Comparison of ENCODE assay signal across 17 cellular contexts in genomic region chr2:11647834-11648600, GRCh38. TPM values are rescaled to one million over a fixed set of nuclear protein-coding genes. Genes with fewer than 3 reads are reported as not detected.
DNase-seq lines count a peak whose midpoint lies in the region; ATAC-seq and TF ChIP-seq lines count a peak whose summit lies in the region.
"Had no signal": no experiment of that assay in that cellular context is flagged by ENCODE, and none has a peak within 500 bp of the region (broad histone marks: within the 10 kb centered on the region; RNA-seq: fewer than 3 reads in every experiment).

No MANE protein-coding gene starts in this region.

- TF ChIP-seq POLR2A in HCT116 (IDR thresholded peaks at IDR 0.05; ENCODE audit: borderline replicate concordance, extremely low read depth, insufficient read depth, insufficient read length), result no peak

- H3K9me2 ChIP-seq in HCT116 (ENCODE audit: insufficient read depth), result no peaks in the 10 kb centered on the region

- H3K9ac ChIP-seq in HCT116 (ENCODE audit: low read length), result no peak overlapping the region
- no peak overlapping the region for H3K9ac ChIP-seq in fibroblast of lung (ENCODE audit: insufficient read depth, low read length)

- TF ChIP-seq RAD21 in HCT116 (IDR thresholded peaks at IDR 0.05; ENCODE audit: low read depth), result peak; percentile 60

- POLR2A ChIA-PET in HCT116 (lab: Charles Lee), result no interaction called here

- intact Hi-C loops in HCT116 (cut with micrococcal nuclease), result no loop called here

- no peaks in the 10 kb centered on the region for H3K27me3 Mint-ChIP-seq in progenitor cell of endocrine pancreas

- BruUV-seq in HCT116 (replicated peaks; lab: Mats Ljungman, UMichigan), result no TSS peak

- ATAC-seq in HCT116 (peak; percentile 69), GM21717 (IDR thresholded peaks at IDR 0.05; ENCODE audit: unreplicated experiment) (no peak)
- ATAC-seq: stimulated activated naive CD8-positive, alpha-beta T cell treated with anti-CD3 and anti-CD28 coated beads, Interleukin-15, Interleukin-2, amounts not matched to agents 100 U/mL and 50 U/mL, for 24 hours had no signal

- H3K4me2 ChIP-seq in HCT116 (ENCODE audit: low read length) (no peak overlapping the region), fibroblast of lung (ENCODE audit: extremely low read depth, insufficient read depth, low read length) (no peak overlapping the region)

- H3K4me1 ChIP-seq in HCT116 (ENCODE audit: control insufficient read depth in 1 of 2, insufficient read depth in 2 of 2, low read length in 2 of 2), result no peaks in the 10 kb centered on the region
- no peaks in the 10 kb centered on the region for H3K4me1 ChIP-seq in fibroblast of lung (ENCODE audit: control insufficient read depth, extremely low read depth, insufficient read depth, low read length)
- H3K4me1 ChIP-seq: adrenal gland had no signal

- no peak overlapping the region for H3K4me3 Mint-ChIP-seq in progenitor cell of endocrine pancreas (ENCODE audit: low read depth)

- H2AFZ ChIP-seq in HCT116 (ENCODE audit: low read depth, low read length, poor library complexity, severe bottlenecking), result no peak overlapping the region
- no peak overlapping the region for H2AFZ ChIP-seq in fibroblast of lung (ENCODE audit: low read length)

- DNase-seq in HCT116 (ENCODE audit: low read depth, low spot score) (no peak), SW480 (ENCODE audit: low spot score) (peak; percentile 21), fibroblast of lung (ENCODE audit: low read depth in 2 of 2) (peak in 1 of 2 donors; percentile 26), progenitor cell of endocrine pancreas (ENCODE audit: low spot score, unreplicated experiment) (no peak), foreskin melanocyte (no peak), glomerular visceral epithelial cell (ENCODE audit: extremely low spot score) (no peak)
- DNase-seq: activated CD8-positive, alpha-beta memory T cell treated with anti-CD3 and anti-CD28 coated beads, Interleukin-2, amount 50 U/mL, for 4 hours; DND-41; left cardiac atrium; NCI-H2029 treated with DMSO at 0.1 percent for 48 hours; occipital lobe; stimulated activated CD4-positive, alpha-beta T cell treated with anti-CD3 and anti-CD28 coated beads, Interleukin-1b, Interleukin-23, amount 100 ng/mL, for 48 hours; stimulated activated naive CD8-positive, alpha-beta T cell treated with anti-CD3 and anti-CD28 coated beads, Interleukin-15, Interleukin-2, amounts not matched to agents 100 U/mL and 50 U/mL, for 24 hours; T-helper 9 cell had no signal

- no peak overlapping the region for H3K27ac Mint-ChIP-seq in progenitor cell of endocrine pancreas

- H3K36me3 ChIP-seq in HCT116 (ENCODE audit: control insufficient read depth in 1 of 2, insufficient read depth in 2 of 2, low read length in 2 of 2), result no peaks in the 10 kb centered on the region
- no peaks in the 10 kb centered on the region for H3K36me3 ChIP-seq in fibroblast of lung (ENCODE audit: control insufficient read depth, insufficient read depth, low read length)
- H3K36me3 ChIP-seq: adrenal gland had no signal

- H3K27me3 ChIP-seq in HCT116 (ENCODE audit: insufficient read depth, low read length) (no peaks in the 10 kb centered on the region; the same call in 1 of the 2 replicates), fibroblast of lung (ENCODE audit: control insufficient read depth, insufficient read depth, low read length) (peaks cover 16% of the 10 kb centered on the region)
- H3K27me3 ChIP-seq: adrenal gland had no signal

- H3K4me1 Mint-ChIP-seq in progenitor cell of endocrine pancreas (ENCODE audit: low read depth), result no peaks in the 10 kb centered on the region

- peak; percentile 39 to 41 (median 39); a peak in 4 of 6 replicates for TF ChIP-seq CTCF in HCT116 (IDR thresholded peaks at IDR 0.05 in 2 of 3, conservative IDR thresholded peaks at IDR 0.05 in 1 of 3; ENCODE audit: borderline replicate concordance in 1 of 3, insufficient read depth in 1 of 3, low read depth in 2 of 3, low read length in 2 of 3)
- TF ChIP-seq CTCF in fibroblast of lung (conservative IDR thresholded peaks at IDR 0.05 in 1 of 2, IDR thresholded peaks at IDR 0.05 in 1 of 2; ENCODE audit: low read depth in 1 of 2, low read length in 2 of 2), result peak; percentile 45 to 47
- TF ChIP-seq CTCF in progenitor cell of endocrine pancreas (IDR thresholded peaks at IDR 0.05; ENCODE audit: unreplicated experiment), result peak; percentile 12

- H3K4me3 ChIP-seq in HCT116 (replicated peaks in 1 of 2; ENCODE audit: low read depth in 1 of 2, low read length in 2 of 2) (no peak overlapping the region), fibroblast of lung (replicated peaks in 1 of 4; ENCODE audit: control extremely low read depth in 1 of 4, insufficient read depth in 1 of 4, low read depth in 3 of 4, low read length in 4 of 4) (no peak overlapping the region)
- H3K4me3 ChIP-seq: adrenal gland had no signal

- CTCF ChIA-PET in HCT116 (lab: Charles Lee), result interaction anchor here (0.9 to 1.8 kb wide), 2 partner anchors 167 to 516 kb away, joined by 3 to 4 read pairs; a partner anchor contains a TSS

- H3K9me3 Mint-ChIP-seq in progenitor cell of endocrine pancreas (ENCODE audit: low read depth), result no peaks in the 10 kb centered on the region

- H3K79me2 ChIP-seq in HCT116 (ENCODE audit: insufficient read depth, low read length) (no peaks in the 10 kb centered on the region), fibroblast of lung (ENCODE audit: control insufficient read depth, insufficient read depth, low read length) (no peaks in the 10 kb centered on the region)

- peaks cover 9% of the 10 kb centered on the region for H3K36me3 Mint-ChIP-seq in progenitor cell of endocrine pancreas (ENCODE audit: insufficient read depth)

- RAD21 ChIA-PET in HCT116 (lab: Charles Lee; ENCODE audit: low non-redundant PET in 1 of 2, low total read pairs in 2 of 2, uncharacterized antibody in 2 of 2, unreplicated experiment in 2 of 2), result no interaction called here

- no peaks in the 10 kb centered on the region for H3K9me3 ChIP-seq in HCT116 (ENCODE audit: control insufficient read depth in 1 of 2, insufficient read depth in 1 of 2, low read depth in 1 of 2, low read length in 2 of 2)
- H3K9me3 ChIP-seq in fibroblast of lung (ENCODE audit: control insufficient read depth, insufficient read depth, low read depth, low read length), result no peaks in the 10 kb centered on the region
- H3K9me3 ChIP-seq: adrenal gland had no signal

- H4K20me1 ChIP-seq in HCT116 (ENCODE audit: insufficient read depth), result no peaks in the 10 kb centered on the region
- no peaks in the 10 kb centered on the region for H4K20me1 ChIP-seq in fibroblast of lung (ENCODE audit: control insufficient read depth, extremely low read depth, insufficient read depth, low read length)

- no peak overlapping the region for H3K27ac ChIP-seq in HCT116 (ENCODE audit: low read depth, low read length)
- H3K27ac ChIP-seq in fibroblast of lung (ENCODE audit: insufficient read depth, low read length), result no peak overlapping the region
- H3K27ac ChIP-seq: adrenal gland had no signal

TF ChIP-seq in HCT116, 20 proteins besides CTCF, POLR2A, EP300 and RAD21:
- TF ChIP-seq SIN3A (IDR thresholded peaks at IDR 0.05; ENCODE audit: low read depth), result no peak
- TF ChIP-seq FOSL1 (IDR thresholded peaks at IDR 0.05; ENCODE audit: low read depth), result no peak
- no peak for TF ChIP-seq CEBPB (IDR thresholded peaks at IDR 0.05; ENCODE audit: low read depth)
- TF ChIP-seq CBX3 (IDR thresholded peaks at IDR 0.05; ENCODE audit: low read depth), result no peak
- TF ChIP-seq TCF7L2 (IDR thresholded peaks at IDR 0.05; ENCODE audit: borderline replicate concordance, extremely low read depth, insufficient read depth, insufficient read length), result no peak
- no peak for TF ChIP-seq ZFX (IDR thresholded peaks at IDR 0.05)
- no peak for TF ChIP-seq ATF3 (IDR thresholded peaks at IDR 0.05)
- TF ChIP-seq SP1 (IDR thresholded peaks at IDR 0.05; ENCODE audit: low read depth), result no peak

RNA-seq across cellular contexts. Expression of gene NTSR2, which starts 22.0 kb away (rescaled TPM):
- total RNA-seq in HCT116 (2021; ENCODE audit: unreplicated experiment), result not detected
- polyA plus RNA-seq in HCT116 (2012), result not detected in 2 replicates
- under 0.01 TPM in 1 of 2 replicates, not detected in the other for total RNA-seq in fibroblast of lung
- not detected in 2 replicates for polyA plus RNA-seq in fibroblast of lung
- polyA plus RNA-seq in fibroblast of lung (2012), result not detected in 2 replicates
- not detected in 2 replicates for polyA minus RNA-seq in fibroblast of lung (ENCODE audit: low replicate concordance)
- total RNA-seq in progenitor cell of endocrine pancreas, result not detected in 2 replicates
- total RNA-seq: OCI-LY7 had no signal
